ENCODE assay signal across 19 cellular contexts in the genomic region with DNA sequence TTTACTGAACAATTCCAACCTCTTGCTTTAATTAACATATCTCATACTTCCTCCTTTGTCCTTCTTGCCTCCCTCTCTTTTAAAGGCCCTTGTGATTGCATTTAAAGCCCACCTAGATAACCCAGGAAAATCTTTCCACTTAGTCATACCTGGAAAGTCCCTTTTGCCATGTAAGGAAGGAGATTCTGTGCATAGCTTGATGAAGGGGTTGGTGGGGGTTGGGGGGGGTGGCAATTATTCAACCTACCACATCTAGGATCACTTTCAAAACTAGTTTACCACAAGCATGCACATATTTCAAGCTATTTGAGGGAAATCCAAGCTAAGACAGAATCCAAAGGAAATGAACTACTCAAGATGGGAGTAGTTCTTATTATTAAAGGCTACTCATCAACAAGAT.
DNase-seq lines count a peak whose midpoint lies in the region; ATAC-seq and TF ChIP-seq lines count a peak whose summit lies in the region.
"Had no signal": no experiment of that assay in that cellular context is flagged by ENCODE, and none has a peak within 500 bp of the region (broad histone marks: within the 10 kb centered on the region; RNA-seq: fewer than 3 reads in every experiment).

No MANE protein-coding gene starts in this region.

- peak; percentile 17 for DNase-seq in GM04503 (ENCODE audit: low read depth)
- DNase-seq in RPMI7951 (ENCODE audit: low read depth): peak; percentile 87
- DNase-seq in fibroblast of peridontal ligament (ENCODE audit: extremely low read depth): peak; percentile 75
- no peak for DNase-seq in smooth muscle cell (lab: John Stamatoyannopoulos, UW; ENCODE audit: unreplicated experiment)
- no peak for DNase-seq in COR-L47 (lab: John Stamatoyannopoulos, UW)
- DNase-seq: activated CD4-positive, alpha-beta T cell treated with anti-CD3 and anti-CD28 coated beads for 36 hours; effector memory CD8-positive, alpha-beta T cell; GF-D8; islet precursor cell; naive B cell; NCI-H1048; NCI-H2029; NCI-H510A had no signal

- no peak overlapping the region for H3K4me3 ChIP-seq in smooth muscle cell
- H3K4me3 ChIP-seq: tibial nerve had no signal

- H3K36me3 ChIP-seq in smooth muscle cell (ENCODE audit: low read depth): no peaks in the 10 kb centered on the region
- H3K36me3 ChIP-seq: tibial nerve had no signal

- no peaks in the 10 kb centered on the region for H4K20me1 ChIP-seq in smooth muscle cell (ENCODE audit: low read depth)

- H3K27ac ChIP-seq in smooth muscle cell (ENCODE audit: low read depth): peak overlapping the region; percentile 79
- H3K27ac ChIP-seq: parathyroid adenoma, RWPE1, tibial nerve had no signal

- ATAC-seq in HG03025 (IDR thresholded peaks at IDR 0.05; ENCODE audit: low FRiP score, unreplicated experiment) (no peak), HG02852 (IDR thresholded peaks at IDR 0.05; ENCODE audit: unreplicated experiment) (no peak)
- ATAC-seq: activated CD4-positive, alpha-beta T cell treated with anti-CD3 and anti-CD28 coated beads for 36 hours; effector memory CD8-positive, alpha-beta T cell; HCT116 had no signal

- H2AFZ ChIP-seq in smooth muscle cell (ENCODE audit: low read depth): no peak overlapping the region
- H2AFZ ChIP-seq: parathyroid adenoma had no signal

- peaks cover 14% of the 10 kb centered on the region for H3K4me1 ChIP-seq in smooth muscle cell (ENCODE audit: low read depth)
- H3K4me1 ChIP-seq: parathyroid adenoma, tibial nerve had no signal

- H3K9me3 ChIP-seq in smooth muscle cell (replicated peaks; ENCODE audit: low read depth): no peaks in the 10 kb centered on the region
- H3K9me3 ChIP-seq: tibial nerve had no signal

- no peaks in the 10 kb centered on the region for H3K79me2 ChIP-seq in smooth muscle cell (ENCODE audit: low read depth)
- H3K79me2 ChIP-seq: parathyroid adenoma had no signal

- no peaks in the 10 kb centered on the region for H3K27me3 ChIP-seq in smooth muscle cell (ENCODE audit: low read depth)
- H3K27me3 ChIP-seq: tibial nerve had no signal

- no peak for TF ChIP-seq CTCF in smooth muscle cell (IDR thresholded peaks at IDR 0.05; ENCODE audit: borderline replicate concordance, insufficient read depth, poor library complexity, severe bottlenecking)

- peak overlapping the region; percentile 29 for H3K9ac ChIP-seq in smooth muscle cell (ENCODE audit: low read depth)
- H3K9ac ChIP-seq: parathyroid adenoma had no signal

- no peaks in the 10 kb centered on the region for H3F3A ChIP-seq in smooth muscle cell (ENCODE audit: low read depth)

- H3K4me2 ChIP-seq in smooth muscle cell: no peak overlapping the region

Comparison
In these comparisons a context has a peak if more than half of its experiments do, and no peak if none do; other contexts are left out.
1. DNase-seq: peak in GM04503 (single experiment), RPMI7951 (single experiment) and fibroblast of peridontal ligament (single experiment); none in smooth muscle cell (single experiment) and COR-L47 (single experiment).